ENCODE assay signal across 1 cellular context in the genomic region with DNA sequence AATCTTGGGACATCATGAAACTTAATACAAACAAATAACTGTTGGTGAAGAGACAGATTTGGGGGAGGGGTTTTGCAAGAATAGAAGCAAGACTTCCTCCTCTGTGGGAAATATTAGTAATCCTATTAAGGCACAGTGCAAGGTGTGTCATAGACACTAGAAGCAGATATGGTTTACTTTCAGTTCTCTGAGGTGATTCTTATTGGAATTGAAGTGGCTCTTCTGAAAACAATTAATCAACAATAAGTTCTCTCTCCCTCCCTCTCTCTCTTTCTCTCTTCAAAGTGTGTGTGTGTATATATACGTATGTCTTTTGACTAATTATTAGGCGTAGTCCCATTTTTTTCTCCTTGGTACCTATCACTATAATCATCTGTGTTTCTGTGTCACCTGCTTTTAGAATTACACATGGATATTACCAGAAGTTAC.
TF ChIP-seq lines count a peak whose summit lies in the region.

No MANE protein-coding gene starts in this region.

TF ChIP-seq in GM12878, 131 proteins besides CTCF, POLR2A, EP300 and RAD21 (continued from another document and continues in another):
- TF ChIP-seq, protein P1, sequence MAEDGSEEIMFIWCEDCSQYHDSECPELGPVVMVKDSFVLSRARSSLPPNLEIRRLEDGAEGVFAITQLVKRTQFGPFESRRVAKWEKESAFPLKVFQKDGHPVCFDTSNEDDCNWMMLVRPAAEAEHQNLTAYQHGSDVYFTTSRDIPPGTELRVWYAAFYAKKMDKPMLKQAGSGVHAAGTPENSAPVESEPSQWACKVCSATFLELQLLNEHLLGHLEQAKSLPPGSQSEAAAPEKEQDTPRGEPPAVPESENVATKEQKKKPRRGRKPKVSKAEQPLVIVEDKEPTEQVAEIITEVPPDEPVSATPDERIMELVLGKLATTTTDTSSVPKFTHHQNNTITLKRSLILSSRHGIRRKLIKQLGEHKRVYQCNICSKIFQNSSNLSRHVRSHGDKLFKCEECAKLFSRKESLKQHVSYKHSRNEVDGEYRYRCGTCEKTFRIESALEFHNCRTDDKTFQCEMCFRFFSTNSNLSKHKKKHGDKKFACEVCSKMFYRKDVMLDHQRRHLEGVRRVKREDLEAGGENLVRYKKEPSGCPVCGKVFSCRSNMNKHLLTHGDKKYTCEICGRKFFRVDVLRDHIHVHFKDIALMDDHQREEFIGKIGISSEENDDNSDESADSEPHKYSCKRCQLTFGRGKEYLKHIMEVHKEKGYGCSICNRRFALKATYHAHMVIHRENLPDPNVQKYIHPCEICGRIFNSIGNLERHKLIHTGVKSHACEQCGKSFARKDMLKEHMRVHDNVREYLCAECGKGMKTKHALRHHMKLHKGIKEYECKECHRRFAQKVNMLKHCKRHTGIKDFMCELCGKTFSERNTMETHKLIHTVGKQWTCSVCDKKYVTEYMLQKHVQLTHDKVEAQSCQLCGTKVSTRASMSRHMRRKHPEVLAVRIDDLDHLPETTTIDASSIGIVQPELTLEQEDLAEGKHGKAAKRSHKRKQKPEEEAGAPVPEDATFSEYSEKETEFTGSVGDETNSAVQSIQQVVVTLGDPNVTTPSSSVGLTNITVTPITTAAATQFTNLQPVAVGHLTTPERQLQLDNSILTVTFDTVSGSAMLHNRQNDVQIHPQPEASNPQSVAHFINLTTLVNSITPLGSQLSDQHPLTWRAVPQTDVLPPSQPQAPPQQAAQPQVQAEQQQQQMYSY (CRISPR knock-in tag; IDR thresholded peaks at IDR 0.05) = no peak
- TF ChIP-seq ELK1 (IDR thresholded peaks at IDR 0.05; ENCODE audit: low read depth, low read length) (no peak), EED (IDR thresholded peaks at IDR 0.05; ENCODE audit: low read depth) (no peak), CBFB (IDR thresholded peaks at IDR 0.05; ENCODE audit: low read depth) (no peak), JUND (IDR thresholded peaks at IDR 0.05; ENCODE audit: low read depth, low read length) (no peak), CBX5 (IDR thresholded peaks at IDR 0.05; ENCODE audit: low read depth) (no peak), NFYA (IDR thresholded peaks at IDR 0.05; ENCODE audit: borderline replicate concordance, low read depth, low read length) (no peak), ZNF217 (IDR thresholded peaks at IDR 0.05) (no peak; the same call in 1 of the 2 replicates), BHLHE40 (IDR thresholded peaks at IDR 0.05; ENCODE audit: borderline replicate concordance in 1 of 2, low read depth in 2 of 2, low read length in 1 of 2) (peak; percentile 19 to 30; a peak in 1 of 4 replicates), GABPA (IDR thresholded peaks at IDR 0.05; ENCODE audit: low read depth) (peak; percentile 24; the same call in 1 of the 2 replicates), CEBPB (IDR thresholded peaks at IDR 0.05; ENCODE audit: borderline replicate concordance in 1 of 2, low read depth in 2 of 2, low read length in 2 of 2) (no peak), BACH1 (IDR thresholded peaks at IDR 0.05; ENCODE audit: borderline replicate concordance) (no peak), MEF2A (IDR thresholded peaks at IDR 0.05; ENCODE audit: insufficient read depth, low read depth, low read length) (peak; percentile 64; the same call in 1 of the 2 replicates), IKZF2 (IDR thresholded peaks at IDR 0.05) (peak; percentile 78 to 85), MEF2B (IDR thresholded peaks at IDR 0.05; ENCODE audit: partially characterized antibody, poor library complexity, severe bottlenecking) (peak; percentile 68), TCF7 (IDR thresholded peaks at IDR 0.05; ENCODE audit: borderline replicate concordance) (no peak), SMAD5 (IDR thresholded peaks at IDR 0.05; ENCODE audit: low read depth) (no peak), BMI1 (IDR thresholded peaks at IDR 0.05; ENCODE audit: borderline replicate concordance) (0 out of 2 replicates have a peak, but pooled peaks have one; percentile 48), FOXK2 (IDR thresholded peaks at IDR 0.05) (no peak), MTA2 (IDR thresholded peaks at IDR 0.05; ENCODE audit: low read depth) (peak; percentile 89), ZNF622 (IDR thresholded peaks at IDR 0.05) (no peak), ATF3 (IDR thresholded peaks at IDR 0.05; ENCODE audit: borderline replicate concordance, extremely low read depth, low read depth, low read length) (no peak), KAT2A (conservative IDR thresholded peaks at IDR 0.05; ENCODE audit: control insufficient read depth, low read depth, low read length) (no peak), HDAC2 (IDR thresholded peaks at IDR 0.05) (no peak), STAT3 (IDR thresholded peaks at IDR 0.05; ENCODE audit: low read depth, low read length) (no peak), CREB1 (IDR thresholded peaks at IDR 0.05; ENCODE audit: low read depth) (peak; percentile 31; the same call in 1 of the 2 replicates), SREBF2 (IDR thresholded peaks at IDR 0.05; ENCODE audit: low read length) (no peak), TAF1 (IDR thresholded peaks at IDR 0.05; ENCODE audit: borderline replicate concordance, low read depth, low read length) (no peak), SKIL (IDR thresholded peaks at IDR 0.05; ENCODE audit: low read depth, poor library complexity, severe bottlenecking) (peak; percentile 80), YY1 (IDR thresholded peaks at IDR 0.05; ENCODE audit: low read depth, low read length) (no peak), EGR1 (IDR thresholded peaks at IDR 0.05; ENCODE audit: borderline replicate concordance in 1 of 2, low read depth in 2 of 2, low read length in 2 of 2) (no peak), ZNF207 (IDR thresholded peaks at IDR 0.05; ENCODE audit: borderline replicate concordance) (no peak), ZNF24 (IDR thresholded peaks at IDR 0.05) (peak; percentile 43; the same call in 1 of the 2 replicates), HDAC6 (IDR thresholded peaks at IDR 0.05; ENCODE audit: unreplicated experiment) (no peak), ATF2 (IDR thresholded peaks at IDR 0.05; ENCODE audit: low read length) (peak; percentile 72), POLR2AphosphoS5 (IDR thresholded peaks at IDR 0.05; ENCODE audit: low read length) (no peak)
- TF ChIP-seq, protein P2, sequence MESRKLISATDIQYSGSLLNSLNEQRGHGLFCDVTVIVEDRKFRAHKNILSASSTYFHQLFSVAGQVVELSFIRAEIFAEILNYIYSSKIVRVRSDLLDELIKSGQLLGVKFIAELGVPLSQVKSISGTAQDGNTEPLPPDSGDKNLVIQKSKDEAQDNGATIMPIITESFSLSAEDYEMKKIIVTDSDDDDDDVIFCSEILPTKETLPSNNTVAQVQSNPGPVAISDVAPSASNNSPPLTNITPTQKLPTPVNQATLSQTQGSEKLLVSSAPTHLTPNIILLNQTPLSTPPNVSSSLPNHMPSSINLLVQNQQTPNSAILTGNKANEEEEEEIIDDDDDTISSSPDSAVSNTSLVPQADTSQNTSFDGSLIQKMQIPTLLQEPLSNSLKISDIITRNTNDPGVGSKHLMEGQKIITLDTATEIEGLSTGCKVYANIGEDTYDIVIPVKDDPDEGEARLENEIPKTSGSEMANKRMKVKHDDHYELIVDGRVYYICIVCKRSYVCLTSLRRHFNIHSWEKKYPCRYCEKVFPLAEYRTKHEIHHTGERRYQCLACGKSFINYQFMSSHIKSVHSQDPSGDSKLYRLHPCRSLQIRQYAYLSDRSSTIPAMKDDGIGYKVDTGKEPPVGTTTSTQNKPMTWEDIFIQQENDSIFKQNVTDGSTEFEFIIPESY (IDR thresholded peaks at IDR 0.05) = no peak
- TF ChIP-seq, protein P3, sequence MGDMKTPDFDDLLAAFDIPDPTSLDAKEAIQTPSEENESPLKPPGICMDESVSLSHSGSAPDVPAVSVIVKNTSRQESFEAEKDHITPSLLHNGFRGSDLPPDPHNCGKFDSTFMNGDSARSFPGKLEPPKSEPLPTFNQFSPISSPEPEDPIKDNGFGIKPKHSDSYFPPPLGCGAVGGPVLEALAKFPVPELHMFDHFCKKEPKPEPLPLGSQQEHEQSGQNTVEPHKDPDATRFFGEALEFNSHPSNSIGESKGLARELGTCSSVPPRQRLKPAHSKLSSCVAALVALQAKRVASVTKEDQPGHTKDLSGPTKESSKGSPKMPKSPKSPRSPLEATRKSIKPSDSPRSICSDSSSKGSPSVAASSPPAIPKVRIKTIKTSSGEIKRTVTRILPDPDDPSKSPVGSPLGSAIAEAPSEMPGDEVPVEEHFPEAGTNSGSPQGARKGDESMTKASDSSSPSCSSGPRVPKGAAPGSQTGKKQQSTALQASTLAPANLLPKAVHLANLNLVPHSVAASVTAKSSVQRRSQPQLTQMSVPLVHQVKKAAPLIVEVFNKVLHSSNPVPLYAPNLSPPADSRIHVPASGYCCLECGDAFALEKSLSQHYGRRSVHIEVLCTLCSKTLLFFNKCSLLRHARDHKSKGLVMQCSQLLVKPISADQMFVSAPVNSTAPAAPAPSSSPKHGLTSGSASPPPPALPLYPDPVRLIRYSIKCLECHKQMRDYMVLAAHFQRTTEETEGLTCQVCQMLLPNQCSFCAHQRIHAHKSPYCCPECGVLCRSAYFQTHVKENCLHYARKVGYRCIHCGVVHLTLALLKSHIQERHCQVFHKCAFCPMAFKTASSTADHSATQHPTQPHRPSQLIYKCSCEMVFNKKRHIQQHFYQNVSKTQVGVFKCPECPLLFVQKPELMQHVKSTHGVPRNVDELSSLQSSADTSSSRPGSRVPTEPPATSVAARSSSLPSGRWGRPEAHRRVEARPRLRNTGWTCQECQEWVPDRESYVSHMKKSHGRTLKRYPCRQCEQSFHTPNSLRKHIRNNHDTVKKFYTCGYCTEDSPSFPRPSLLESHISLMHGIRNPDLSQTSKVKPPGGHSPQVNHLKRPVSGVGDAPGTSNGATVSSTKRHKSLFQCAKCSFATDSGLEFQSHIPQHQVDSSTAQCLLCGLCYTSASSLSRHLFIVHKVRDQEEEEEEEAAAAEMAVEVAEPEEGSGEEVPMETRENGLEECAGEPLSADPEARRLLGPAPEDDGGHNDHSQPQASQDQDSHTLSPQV (IDR thresholded peaks at IDR 0.05) = peak; percentile 88; the same call in 1 of the 2 replicates
- TF ChIP-seq, protein P4, sequence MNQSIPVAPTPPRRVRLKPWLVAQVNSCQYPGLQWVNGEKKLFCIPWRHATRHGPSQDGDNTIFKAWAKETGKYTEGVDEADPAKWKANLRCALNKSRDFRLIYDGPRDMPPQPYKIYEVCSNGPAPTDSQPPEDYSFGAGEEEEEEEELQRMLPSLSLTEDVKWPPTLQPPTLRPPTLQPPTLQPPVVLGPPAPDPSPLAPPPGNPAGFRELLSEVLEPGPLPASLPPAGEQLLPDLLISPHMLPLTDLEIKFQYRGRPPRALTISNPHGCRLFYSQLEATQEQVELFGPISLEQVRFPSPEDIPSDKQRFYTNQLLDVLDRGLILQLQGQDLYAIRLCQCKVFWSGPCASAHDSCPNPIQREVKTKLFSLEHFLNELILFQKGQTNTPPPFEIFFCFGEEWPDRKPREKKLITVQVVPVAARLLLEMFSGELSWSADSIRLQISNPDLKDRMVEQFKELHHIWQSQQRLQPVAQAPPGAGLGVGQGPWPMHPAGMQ (IDR thresholded peaks at IDR 0.05; ENCODE audit: borderline replicate concordance) = no peak
- TF ChIP-seq, protein P5, sequence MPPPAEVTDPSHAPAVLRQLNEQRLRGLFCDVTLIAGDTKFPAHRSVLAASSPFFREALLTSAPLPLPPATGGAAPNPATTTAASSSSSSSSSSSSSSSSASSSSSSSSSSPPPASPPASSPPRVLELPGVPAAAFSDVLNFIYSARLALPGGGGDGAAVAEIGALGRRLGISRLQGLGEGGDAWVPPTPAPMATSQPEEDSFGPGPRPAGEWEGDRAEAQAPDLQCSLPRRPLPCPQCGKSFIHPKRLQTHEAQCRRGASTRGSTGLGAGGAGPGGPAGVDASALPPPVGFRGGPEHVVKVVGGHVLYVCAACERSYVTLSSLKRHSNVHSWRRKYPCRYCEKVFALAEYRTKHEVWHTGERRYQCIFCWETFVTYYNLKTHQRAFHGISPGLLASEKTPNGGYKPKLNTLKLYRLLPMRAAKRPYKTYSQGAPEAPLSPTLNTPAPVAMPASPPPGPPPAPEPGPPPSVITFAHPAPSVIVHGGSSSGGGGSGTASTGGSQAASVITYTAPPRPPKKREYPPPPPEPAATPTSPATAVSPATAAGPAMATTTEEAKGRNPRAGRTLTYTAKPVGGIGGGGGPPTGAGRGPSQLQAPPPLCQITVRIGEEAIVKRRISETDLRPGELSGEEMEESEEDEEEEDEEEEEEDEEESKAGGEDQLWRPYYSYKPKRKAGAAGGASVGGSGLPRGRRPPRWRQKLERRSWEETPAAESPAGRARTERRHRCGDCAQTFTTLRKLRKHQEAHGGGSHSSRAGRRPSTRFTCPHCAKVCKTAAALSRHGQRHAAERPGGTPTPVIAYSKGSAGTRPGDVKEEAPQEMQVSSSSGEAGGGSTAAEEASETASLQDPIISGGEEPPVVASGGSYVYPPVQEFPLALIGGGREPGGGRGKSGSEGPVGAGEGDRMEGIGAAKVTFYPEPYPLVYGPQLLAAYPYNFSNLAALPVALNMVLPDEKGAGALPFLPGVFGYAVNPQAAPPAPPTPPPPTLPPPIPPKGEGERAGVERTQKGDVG (CRISPR knock-in tag; IDR thresholded peaks at IDR 0.05) = no peak
